Comparison of ENCODE assay signal across 8 cellular contexts in the genomic region with DNA sequence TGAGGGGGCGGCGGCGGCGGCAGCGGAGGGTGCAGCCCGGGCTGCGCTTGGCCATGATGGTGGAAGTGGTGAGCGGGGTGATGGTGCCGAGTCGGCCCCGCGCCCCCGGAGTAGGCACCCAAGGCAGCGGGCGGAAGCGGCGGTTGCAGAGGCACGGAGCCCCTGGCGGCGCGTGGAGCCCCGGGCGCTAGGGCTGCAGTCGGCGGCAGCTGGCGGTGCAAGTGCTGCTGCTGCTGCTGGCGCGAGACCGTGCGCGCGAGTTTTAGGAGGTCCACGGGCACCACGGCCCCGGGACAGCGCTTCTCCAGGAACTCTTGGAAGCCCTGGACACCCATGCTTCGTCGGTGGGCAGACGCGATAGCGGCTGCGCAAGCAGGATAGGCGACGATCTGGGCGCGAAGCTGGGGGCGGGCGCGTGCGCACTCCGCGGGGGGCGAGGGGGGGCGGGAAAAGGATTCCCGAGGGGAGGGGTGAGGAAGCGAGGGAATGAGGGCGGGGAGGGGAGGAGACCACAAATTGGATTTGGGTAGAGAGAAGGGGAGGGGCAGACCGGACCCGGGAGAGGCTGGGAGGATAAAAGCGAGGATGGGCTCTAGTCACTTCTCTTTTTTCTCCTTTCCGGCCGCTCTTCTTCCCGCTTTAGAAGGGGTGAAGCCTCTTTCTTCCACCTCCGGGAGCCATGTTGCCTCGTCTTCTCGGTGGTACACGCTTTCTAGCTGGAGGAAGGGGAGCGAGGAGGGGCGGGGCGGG. TPM values are rescaled to one million over a fixed set of nuclear protein-coding genes. Genes with fewer than 3 reads are reported as not detected.
DNase-seq lines count a peak whose midpoint lies in the region; ATAC-seq and TF ChIP-seq lines count a peak whose summit lies in the region.

A gene with protein sequence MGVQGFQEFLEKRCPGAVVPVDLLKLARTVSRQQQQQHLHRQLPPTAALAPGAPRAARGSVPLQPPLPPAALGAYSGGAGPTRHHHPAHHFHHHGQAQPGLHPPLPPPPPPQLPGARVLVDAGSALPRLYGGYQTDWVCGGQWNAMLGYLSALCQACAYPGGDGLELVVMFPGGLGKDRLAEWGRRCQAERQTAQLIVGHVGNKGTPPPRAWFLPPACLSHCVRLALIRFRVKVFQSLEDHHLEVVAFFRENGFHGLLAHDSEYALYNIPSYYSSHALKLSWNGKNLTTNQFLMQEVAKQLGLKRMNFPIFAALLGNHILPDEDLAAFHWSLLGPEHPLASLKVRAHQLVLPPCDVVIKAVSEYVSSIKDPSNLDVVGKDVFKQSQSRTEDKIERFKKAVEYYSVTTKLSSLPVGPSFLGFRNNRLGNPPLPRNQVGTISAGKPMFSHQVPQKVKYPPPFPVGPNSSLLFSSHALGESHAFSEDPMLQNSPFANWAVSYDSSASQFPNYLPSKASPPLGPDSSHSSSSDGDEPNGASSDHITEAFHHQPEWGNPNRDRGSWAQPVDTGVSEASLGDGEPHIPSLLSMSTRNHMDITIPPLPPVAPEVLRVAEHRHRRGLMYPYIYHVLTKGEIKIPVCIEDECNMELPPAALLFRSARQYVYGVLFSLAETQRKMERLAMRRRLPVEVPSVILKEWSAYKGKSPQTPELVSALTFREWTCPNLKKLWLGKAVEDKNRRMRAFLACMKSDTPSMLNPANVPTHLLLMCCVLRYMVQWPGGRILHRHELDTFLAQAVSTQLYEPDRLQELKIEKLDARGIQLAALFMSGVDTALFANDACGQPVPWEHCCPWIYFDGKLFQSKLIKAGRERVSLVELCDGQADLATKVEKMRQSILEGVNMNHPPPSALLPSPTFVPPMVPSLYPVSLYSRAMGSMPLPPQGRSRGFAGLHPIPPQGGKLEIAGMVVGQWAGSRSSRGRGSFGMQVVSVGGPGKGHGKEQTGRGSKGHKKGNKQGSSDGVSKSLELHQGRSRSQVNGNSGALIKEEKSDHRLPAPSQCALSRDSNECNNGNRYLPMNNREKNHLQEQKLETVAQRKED (minus strand): TSS at position 391 of the 750 bp plus-strand sequence. CDS start 56 bp downstream, at position 335.

- H3K4me3 Mint-ChIP-seq in WTC11: peak within 1 kb of the TSS; percentile 69

- TF ChIP-seq POLR2A in GM18526 (IDR thresholded peaks at IDR 0.05; ENCODE audit: extremely low read depth, insufficient read length): peak; percentile 62

- TF ChIP-seq CTCF in 22Rv1 (IDR thresholded peaks at IDR 0.05) (no peak), WTC11 (IDR thresholded peaks at IDR 0.05) (no peak), cardiac fibroblast (IDR thresholded peaks at IDR 0.05; ENCODE audit: low read depth, low read length) (no peak)

- H3K4me3 ChIP-seq in cardiac fibroblast (replicated peaks in 1 of 2; ENCODE audit: low read depth in 2 of 2, low read length in 2 of 2): peak within 1 kb of the TSS; percentile 59 to 65

- H3K27ac ChIP-seq in 22Rv1: peak within 1 kb of the TSS; percentile 89

- peaks cover 40% of the 10 kb centered on the region for H3K4me1 Mint-ChIP-seq in WTC11

- peak within 1 kb of the TSS; percentile 87 for H3K27ac Mint-ChIP-seq in WTC11

- H3K27me3 Mint-ChIP-seq in WTC11 (ENCODE audit: low read depth): no peaks in the 10 kb centered on the region

- POLR2A ChIA-PET in WTC11 (lab: Charles Lee): interaction anchor here (0.6 to 1.3 kb wide), 4 partner anchors 138 to 499 kb away, joined by 3 to 4 read pairs (median 4); no protein-coding TSS in a partner anchor

- CTCF ChIA-PET in WTC11 (lab: Charles Lee): interaction anchor here (1.2 kb wide), 1 partner anchor 140 kb away, joined by 3 read pairs; no protein-coding TSS in a partner anchor

- H3K36me3 Mint-ChIP-seq in WTC11: no peaks in the 10 kb centered on the region; the same call in 1 of the 2 replicates

- peak; percentile 98 for DNase-seq in NCI-H2227 treated with DMSO at 0.1 percent for 48 hours (lab: John Stamatoyannopoulos, UW)
- DNase-seq in WTC11 (ENCODE audit: low spot score): peak; percentile 44
- DNase-seq in cardiac fibroblast (ENCODE audit: low read depth in 2 of 2): peak; percentile 76 to 83
- DNase-seq in islet precursor cell: peak; percentile 87
- peak; percentile 39 to 52 for DNase-seq in stimulated activated CD4-positive, alpha-beta T cell treated with anti-CD3 and anti-CD28 coated beads, Interleukin-12 subunit alpha, Interleukin-12 subunit beta, amount 100 ng/mL, for 24 hours (ENCODE audit: low read depth in 2 of 2)

- ATAC-seq in HG03095 (IDR thresholded peaks at IDR 0.05; ENCODE audit: unreplicated experiment) (peak; percentile 68), WTC11 (peak; percentile 40)

- H3K9me3 Mint-ChIP-seq in WTC11: no peaks in the 10 kb centered on the region

TF ChIP-seq in WTC11, 78 proteins besides CTCF, POLR2A, EP300 and RAD21:
- TF ChIP-seq, protein P1, sequence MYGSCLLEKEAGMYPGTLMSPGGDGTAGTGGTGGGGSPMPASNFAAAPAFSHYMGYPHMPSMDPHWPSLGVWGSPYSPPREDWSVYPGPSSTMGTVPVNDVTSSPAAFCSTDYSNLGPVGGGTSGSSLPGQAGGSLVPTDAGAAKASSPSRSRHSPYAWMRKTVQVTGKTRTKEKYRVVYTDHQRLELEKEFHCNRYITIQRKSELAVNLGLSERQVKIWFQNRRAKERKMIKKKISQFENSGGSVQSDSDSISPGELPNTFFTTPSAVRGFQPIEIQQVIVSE (CRISPR knock-in tag; IDR thresholded peaks at IDR 0.05; ENCODE audit: borderline replicate concordance): no peak
- no peak for TF ChIP-seq JUN (CRISPR knock-in tag; IDR thresholded peaks at IDR 0.05)
- TF ChIP-seq SP1 (CRISPR knock-in tag; conservative IDR thresholded peaks at IDR 0.05): no peak
- TF ChIP-seq NFATC4 (CRISPR knock-in tag; IDR thresholded peaks at IDR 0.05): no peak
- no peak for TF ChIP-seq ZNF671 (CRISPR knock-in tag; IDR thresholded peaks at IDR 0.05)
- TF ChIP-seq, protein P2, sequence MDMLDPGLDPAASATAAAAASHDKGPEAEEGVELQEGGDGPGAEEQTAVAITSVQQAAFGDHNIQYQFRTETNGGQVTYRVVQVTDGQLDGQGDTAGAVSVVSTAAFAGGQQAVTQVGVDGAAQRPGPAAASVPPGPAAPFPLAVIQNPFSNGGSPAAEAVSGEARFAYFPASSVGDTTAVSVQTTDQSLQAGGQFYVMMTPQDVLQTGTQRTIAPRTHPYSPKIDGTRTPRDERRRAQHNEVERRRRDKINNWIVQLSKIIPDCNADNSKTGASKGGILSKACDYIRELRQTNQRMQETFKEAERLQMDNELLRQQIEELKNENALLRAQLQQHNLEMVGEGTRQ (CRISPR knock-in tag; IDR thresholded peaks at IDR 0.05): no peak
- peak; percentile 42; the same call in 1 of the 2 replicates for TF ChIP-seq ZNF317 (CRISPR knock-in tag; IDR thresholded peaks at IDR 0.05; ENCODE audit: borderline replicate concordance, low read depth)
- TF ChIP-seq CREB1 (CRISPR knock-in tag; IDR thresholded peaks at IDR 0.05): peak; percentile 37; the same call in 1 of the 2 replicates
- TF ChIP-seq, protein P3, sequence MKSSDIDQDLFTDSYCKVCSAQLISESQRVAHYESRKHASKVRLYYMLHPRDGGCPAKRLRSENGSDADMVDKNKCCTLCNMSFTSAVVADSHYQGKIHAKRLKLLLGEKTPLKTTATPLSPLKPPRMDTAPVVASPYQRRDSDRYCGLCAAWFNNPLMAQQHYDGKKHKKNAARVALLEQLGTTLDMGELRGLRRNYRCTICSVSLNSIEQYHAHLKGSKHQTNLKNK (CRISPR knock-in tag; IDR thresholded peaks at IDR 0.05): no peak
- TF ChIP-seq ELF4 (CRISPR knock-in tag; IDR thresholded peaks at IDR 0.05; ENCODE audit: low read depth): 0 out of 2 replicates have a peak, but pooled peaks have one; percentile 23
- 0 out of 2 replicates have a peak, but pooled peaks have one; percentile 15 for TF ChIP-seq KAT7 (CRISPR knock-in tag; IDR thresholded peaks at IDR 0.05; ENCODE audit: borderline replicate concordance)

RNA-seq across cellular contexts. Expression of the gene that starts here (rescaled TPM):
- 10.6 to 12.4 TPM (median 12.3 TPM) in 3 replicates for total RNA-seq in WTC11 (2021)

Comparison
In these comparisons a context has a peak if more than half of its experiments do, and no peak if none do; other contexts are left out.
1. Peak in every context shown above with its lines: DNase-seq, ATAC-seq, H3K4me3 ChIP-seq and H3K27ac ChIP-seq.
2. DNase-seq: peak in every context shown above with its lines; median percentile 98 in NCI-H2227 treated with DMSO at 0.1 percent for 48 hours; 87 in islet precursor cell; 80 in cardiac fibroblast; 46 in stimulated activated CD4-positive, alpha-beta T cell treated with anti-CD3 and anti-CD28 coated beads, Interleukin-12 subunit alpha, Interleukin-12 subunit beta, amount 100 ng/mL, for 24 hours; 44 in WTC11.